8 cellular contexts compared by ENCODE assay signal in genomic region chr13:77026255-77026782, GRCh38. TPM values are rescaled to one million over a fixed set of nuclear protein-coding genes. Genes with fewer than 3 reads are reported as not detected.
DNase-seq lines count a peak whose midpoint lies in the region; ATAC-seq lines count a peak whose summit lies in the region.

No MANE protein-coding gene starts in this region.

- peaks cover 20% of the 10 kb centered on the region for H3K36me3 Mint-ChIP-seq in activated CD4-positive, alpha-beta T cell treated with anti-CD3 and anti-CD28 coated beads for 36 hours (ENCODE audit: low read depth)

- no peaks in the 10 kb centered on the region for H3K9me3 Mint-ChIP-seq in activated CD4-positive, alpha-beta T cell treated with anti-CD3 and anti-CD28 coated beads for 36 hours (ENCODE audit: low read depth)

- peak; percentile 51 for ATAC-seq in HG02981 (IDR thresholded peaks at IDR 0.05; ENCODE audit: unreplicated experiment)
- peak; percentile 63 for ATAC-seq in activated CD4-positive, alpha-beta T cell treated with anti-CD3 and anti-CD28 coated beads for 36 hours
- peak; percentile 84 for ATAC-seq in left lobe of liver

- peaks cover 51% of the 10 kb centered on the region for H3K4me1 Mint-ChIP-seq in activated CD4-positive, alpha-beta T cell treated with anti-CD3 and anti-CD28 coated beads for 36 hours

- POLR2A ChIA-PET in activated CD4-positive, alpha-beta T cell treated with anti-CD3 and anti-CD28 coated beads for 36 hours (lab: Charles Lee) = interaction anchor here (0.5 to 2.8 kb wide), 8 partner anchors 9 to 452 kb away, joined by 3 to 10 read pairs (median 4); no protein-coding TSS in a partner anchor

- CTCF ChIA-PET in activated CD4-positive, alpha-beta T cell treated with anti-CD3 and anti-CD28 coated beads for 36 hours (lab: Charles Lee) = interaction anchor here (0.7 to 2.5 kb wide), 7 partner anchors 9 to 452 kb away, joined by 3 to 9 read pairs (median 5); no protein-coding TSS in a partner anchor

- intact Hi-C loops in activated CD4-positive, alpha-beta T cell treated with anti-CD3 and anti-CD28 coated beads for 36 hours (cut with DNase I, micrococcal nuclease) = loop anchor here (1.0 to 10.0 kb wide), 8 partner anchors 142 to 1699 kb away; partner anchors contain the start of gene MYCBP2 (in 2 of the 2)

- peak overlapping the region; percentile 92 for H3K4me3 Mint-ChIP-seq in activated CD4-positive, alpha-beta T cell treated with anti-CD3 and anti-CD28 coated beads for 36 hours

- H3K27ac Mint-ChIP-seq in activated CD4-positive, alpha-beta T cell treated with anti-CD3 and anti-CD28 coated beads for 36 hours = peak overlapping the region; percentile 96

- DNase-seq in NK-92 treated with Interleukin-12 subunit alpha and Interleukin-12 subunit beta, amount 100 ng/mL, for 24 hours (lab: John Stamatoyannopoulos, UW) = peak; percentile 73
- no peak for DNase-seq in NK-92 (lab: John Stamatoyannopoulos, UW; ENCODE audit: unreplicated experiment)
- DNase-seq in NCI-H2196 treated with DMSO at 0.1 percent for 48 hours (lab: John Stamatoyannopoulos, UW; ENCODE audit: unreplicated experiment) = peak; percentile 28
- DNase-seq in activated CD4-positive, alpha-beta T cell treated with anti-CD3 and anti-CD28 coated beads for 36 hours = peak; percentile 86
- peak; percentile 90 for DNase-seq in left lobe of liver (ENCODE audit: low spot score)
- peak; percentile 55 to 58 for DNase-seq in stimulated activated CD4-positive, alpha-beta T cell treated with anti-CD3 and anti-CD28 coated beads, Interleukin-2, amount 100 ng/mL, for 48 hours

- H3K27me3 Mint-ChIP-seq in activated CD4-positive, alpha-beta T cell treated with anti-CD3 and anti-CD28 coated beads for 36 hours = peaks cover 2% of the 10 kb centered on the region

- H3K27ac ChIP-seq in cingulate gyrus (ENCODE audit: low read depth, low read length) = peak overlapping the region; percentile 96

RNA-seq across cellular contexts. Expression of gene FBXL3, which starts 0.6 kb away (rescaled TPM):
- 10 to 100 TPM; 28.4 to 31.6 TPM for total RNA-seq in activated CD4-positive, alpha-beta T cell treated with anti-CD3 and anti-CD28 coated beads for 36 hours
- total RNA-seq in left lobe of liver = 14.3 TPM

RNA-seq across cellular contexts. Expression of gene CLN5, which starts 34.4 kb away (rescaled TPM):
- 10 to 100 TPM; 14.5 to 14.9 TPM for total RNA-seq in activated CD4-positive, alpha-beta T cell treated with anti-CD3 and anti-CD28 coated beads for 36 hours
- total RNA-seq in left lobe of liver = 24.2 TPM
